Comparison of ENCODE assay signal across 8 cellular contexts in genomic region chr7:103344453-103345149, GRCh38. TPM values are rescaled to one million over a fixed set of nuclear protein-coding genes. Genes with fewer than 3 reads are reported as not detected.
DNase-seq lines count a peak whose midpoint lies in the region; ATAC-seq, FAIRE-seq and TF ChIP-seq lines count a peak whose summit lies in the region.

Gene DNAJC2 (minus strand): TSS chr7:103344767. CDS start chr7:103344622, 145 bp downstream.

- peaks cover 48% of the 10 kb centered on the region for H3K4me1 ChIP-seq in HepG2 (ENCODE audit: insufficient read depth, low read length)

- H3K4me3 ChIP-seq in HepG2 (replicated peaks in 1 of 3; ENCODE audit: insufficient read depth in 1 of 3, low read depth in 2 of 3, low read length in 3 of 3): peak within 1 kb of the TSS; percentile 75 to 92 (median 86)

- TF ChIP-seq EP300 in HepG2 (IDR thresholded peaks at IDR 0.05; ENCODE audit: low read depth in 2 of 2, low read length in 2 of 2) (peak in 1 of 2 experiments; percentile 51; a peak in 1 of 4 replicates), HepG2 (CRISPR knock-in tag; IDR thresholded peaks at IDR 0.05; ENCODE audit: borderline replicate concordance) (no peak; the same call in 1 of the 2 replicates)

- peak; percentile 84 to 91 for TF ChIP-seq POLR2A in HepG2 (IDR thresholded peaks at IDR 0.05; ENCODE audit: insufficient read depth in 1 of 2, low read depth in 2 of 2, low read length in 2 of 2)

- no peaks in the 10 kb centered on the region for H3K9me3 ChIP-seq in HepG2 (ENCODE audit: low read length)

- peaks cover 7% of the 10 kb centered on the region; the same call in 1 of the 2 replicates for H4K20me1 ChIP-seq in HepG2 (ENCODE audit: insufficient read depth, low read length)

- CTCF ChIA-PET in HepG2 (lab: Yijun Ruan, JAX; ENCODE audit: low intra/inter-chr PET ratio, low total read pairs): no interaction called here

- FAIRE-seq in HepG2 (lab: Jason Lieb, UNC): peak; percentile 72

- no peaks in the 10 kb centered on the region; a peak in 1 of 5 replicates for H3K27me3 ChIP-seq in HepG2 (ENCODE audit: control insufficient read depth in 1 of 2, insufficient read depth in 2 of 2, low read length in 2 of 2)

- H2AFZ ChIP-seq in HepG2 (ENCODE audit: low read length): peak within 1 kb of the TSS; percentile 100

- intact Hi-C loops in HepG2 (cut with micrococcal nuclease; ENCODE audit: unreplicated experiment): loop anchor here (2.0 to 5.0 kb wide), 3 partner anchors 43 to 62 kb away; partner anchors contain the start of gene PMPCB

- POLR2A ChIA-PET in HepG2 (lab: Yijun Ruan, JAX): interaction anchor here (1.5 kb wide), 1 partner anchor 61 kb away, joined by 6 read pairs; no protein-coding TSS in a partner anchor

- in situ Hi-C loops in HepG2 (cut with HindIII; ENCODE audit: extremely low pct_ligation_motif_present, low pct_unique_long_range_greater_than_20kb): loop anchor here (10.0 kb wide), 1 partner anchor 60 kb away; no protein-coding TSS in a partner anchor

- peaks cover 67% of the 10 kb centered on the region for H3K79me2 ChIP-seq in HepG2 (ENCODE audit: insufficient read depth, low read length)

- peak within 1 kb of the TSS; percentile 85 for H3K4me2 ChIP-seq in HepG2 (ENCODE audit: low read depth, low read length)

- no TSS peak for BruUV-seq in HepG2 (replicated peaks; lab: Mats Ljungman, UMichigan)

- peaks cover 2 to 22% of the 10 kb centered on the region in 2 experiments; a peak in 4 of 5 replicates for H3K36me3 ChIP-seq in HepG2 (replicated peaks in 1 of 2; ENCODE audit: control insufficient read depth in 1 of 2, insufficient read depth in 2 of 2, low read length in 2 of 2)

- DNase-seq in NCI-H69 (lab: John Stamatoyannopoulos, UW) (peak; percentile 98), dermis blood vessel endothelial cell (peak; percentile 94), HepG2 (ENCODE audit: low spot score) (peak; percentile 87)
- peak; percentile 63 to 85 for DNase-seq in activated CD4-positive, alpha-beta T cell treated with anti-CD3 and anti-CD28 coated beads, Interleukin-2, amount 50 U/mL, for 24 hours (ENCODE audit: low read depth in 1 of 2, low spot score in 1 of 2)
- peak; percentile 74 to 76 for DNase-seq in stimulated activated CD4-positive, alpha-beta T cell treated with anti-CD3 and anti-CD28 coated beads, Interleukin-2, amount 100 ng/mL, for 48 hours

- TF ChIP-seq RAD21 in HepG2 (CRISPR knock-in tag; IDR thresholded peaks at IDR 0.05): peak; percentile 37; the same call in 1 of the 2 replicates

- TF ChIP-seq CTCF in C4-2B (conservative IDR thresholded peaks at IDR 0.05): no peak
- no peak for TF ChIP-seq CTCF in HepG2 (CRISPR knock-in tag; IDR thresholded peaks at IDR 0.05)

- peak; percentile 73 for ATAC-seq in GM19351 (IDR thresholded peaks at IDR 0.05; ENCODE audit: unreplicated experiment)
- peak; percentile 69 for ATAC-seq in HG03521 (IDR thresholded peaks at IDR 0.05; ENCODE audit: unreplicated experiment)
- peak; percentile 92 for ATAC-seq in HepG2

- peak within 1 kb of the TSS; percentile 98 for H3K27ac ChIP-seq in C4-2B
- peak within 1 kb of the TSS; percentile 82 for H3K27ac ChIP-seq in HepG2 (ENCODE audit: extremely low read length, insufficient read depth, low read length)

- H3K9ac ChIP-seq in HepG2 (ENCODE audit: insufficient read depth, low read depth, low read length): peak within 1 kb of the TSS; percentile 92

- WGBS in HepG2 (ENCODE audit: low lambda C conversion rate): 9% methylated on average over 23 of the region's 43 CpGs

TF ChIP-seq in HepG2, 621 proteins besides CTCF, POLR2A, EP300 and RAD21 (continues in another document):
- TF ChIP-seq, protein P1, sequence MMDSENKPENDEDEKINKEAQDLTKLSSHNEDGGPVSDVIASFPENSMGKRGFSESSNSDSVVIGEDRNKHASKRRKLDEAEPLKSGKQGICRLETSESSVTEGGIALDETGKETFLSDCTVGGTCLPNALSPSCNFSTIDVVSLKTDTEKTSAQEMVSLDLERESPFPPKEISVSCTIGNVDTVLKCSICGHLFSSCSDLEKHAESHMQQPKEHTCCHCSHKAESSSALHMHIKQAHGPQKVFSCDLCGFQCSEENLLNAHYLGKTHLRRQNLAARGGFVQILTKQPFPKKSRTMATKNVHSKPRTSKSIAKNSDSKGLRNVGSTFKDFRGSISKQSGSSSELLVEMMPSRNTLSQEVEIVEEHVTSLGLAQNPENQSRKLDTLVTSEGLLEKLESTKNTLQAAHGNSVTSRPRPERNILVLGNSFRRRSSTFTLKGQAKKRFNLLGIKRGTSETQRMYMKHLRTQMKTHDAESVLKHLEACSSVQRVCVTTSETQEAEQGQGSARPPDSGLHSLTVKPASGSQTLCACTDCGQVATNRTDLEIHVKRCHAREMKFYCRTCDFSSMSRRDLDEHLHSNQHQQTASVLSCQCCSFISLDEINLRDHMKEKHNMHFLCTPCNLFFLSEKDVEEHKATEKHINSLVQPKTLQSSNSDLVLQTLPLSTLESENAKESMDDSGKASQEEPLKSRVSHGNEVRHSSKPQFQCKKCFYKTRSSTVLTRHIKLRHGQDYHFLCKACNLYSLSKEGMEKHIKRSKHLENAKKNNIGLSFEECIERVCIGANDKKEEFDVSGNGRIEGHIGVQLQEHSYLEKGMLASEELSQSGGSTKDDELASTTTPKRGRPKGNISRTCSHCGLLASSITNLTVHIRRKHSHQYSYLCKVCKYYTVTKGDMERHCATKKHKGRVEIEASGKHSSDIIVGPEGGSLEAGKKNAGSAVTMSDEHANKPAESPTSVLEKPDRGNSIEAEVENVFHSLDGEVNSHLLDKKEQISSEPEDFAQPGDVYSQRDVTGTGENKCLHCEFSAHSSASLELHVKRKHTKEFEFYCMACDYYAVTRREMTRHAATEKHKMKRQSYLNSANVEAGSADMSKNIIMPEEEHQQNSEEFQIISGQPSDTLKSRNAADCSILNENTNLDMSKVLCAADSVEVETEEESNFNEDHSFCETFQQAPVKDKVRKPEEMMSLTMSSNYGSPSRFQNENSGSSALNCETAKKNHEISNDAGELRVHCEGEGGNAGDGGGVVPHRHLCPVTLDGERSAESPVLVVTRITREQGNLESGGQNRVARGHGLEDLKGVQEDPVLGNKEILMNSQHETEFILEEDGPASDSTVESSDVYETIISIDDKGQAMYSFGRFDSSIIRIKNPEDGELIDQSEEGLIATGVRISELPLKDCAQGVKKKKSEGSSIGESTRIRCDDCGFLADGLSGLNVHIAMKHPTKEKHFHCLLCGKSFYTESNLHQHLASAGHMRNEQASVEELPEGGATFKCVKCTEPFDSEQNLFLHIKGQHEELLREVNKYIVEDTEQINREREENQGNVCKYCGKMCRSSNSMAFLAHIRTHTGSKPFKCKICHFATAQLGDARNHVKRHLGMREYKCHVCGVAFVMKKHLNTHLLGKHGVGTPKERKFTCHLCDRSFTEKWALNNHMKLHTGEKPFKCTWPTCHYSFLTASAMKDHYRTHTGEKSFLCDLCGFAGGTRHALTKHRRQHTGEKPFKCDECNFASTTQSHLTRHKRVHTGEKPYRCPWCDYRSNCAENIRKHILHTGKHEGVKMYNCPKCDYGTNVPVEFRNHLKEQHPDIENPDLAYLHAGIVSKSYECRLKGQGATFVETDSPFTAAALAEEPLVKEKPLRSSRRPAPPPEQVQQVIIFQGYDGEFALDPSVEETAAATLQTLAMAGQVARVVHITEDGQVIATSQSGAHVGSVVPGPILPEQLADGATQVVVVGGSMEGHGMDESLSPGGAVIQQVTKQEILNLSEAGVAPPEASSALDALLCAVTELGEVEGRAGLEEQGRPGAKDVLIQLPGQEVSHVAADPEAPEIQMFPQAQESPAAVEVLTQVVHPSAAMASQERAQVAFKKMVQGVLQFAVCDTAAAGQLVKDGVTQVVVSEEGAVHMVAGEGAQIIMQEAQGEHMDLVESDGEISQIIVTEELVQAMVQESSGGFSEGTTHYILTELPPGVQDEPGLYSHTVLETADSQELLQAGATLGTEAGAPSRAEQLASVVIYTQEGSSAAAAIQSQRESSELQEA (CRISPR knock-in tag; IDR thresholded peaks at IDR 0.05; ENCODE audit: not compliant biosample characterization): peak; percentile 58
- TF ChIP-seq, protein P2, sequence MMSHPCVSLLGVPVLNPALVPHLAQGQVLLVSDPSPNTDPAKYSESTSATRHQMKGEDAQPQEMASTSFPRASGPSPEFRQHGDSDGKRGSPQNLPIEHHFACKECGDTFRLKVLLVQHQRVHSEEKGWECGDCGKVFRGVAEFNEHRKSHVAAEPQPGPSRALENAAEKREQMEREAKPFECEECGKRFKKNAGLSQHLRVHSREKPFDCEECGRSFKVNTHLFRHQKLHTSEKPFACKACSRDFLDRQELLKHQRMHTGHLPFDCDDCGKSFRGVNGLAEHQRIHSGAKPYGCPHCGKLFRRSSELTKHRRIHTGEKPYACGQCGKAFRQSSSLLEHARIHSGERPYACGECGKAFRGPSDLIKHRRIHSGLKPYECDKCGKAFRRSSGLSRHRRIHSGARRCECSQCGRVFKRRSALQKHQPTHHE (CRISPR knock-in tag; IDR thresholded peaks at IDR 0.05; ENCODE audit: borderline replicate concordance): 0 out of 2 replicates have a peak, but pooled peaks have one; percentile 52
- TF ChIP-seq ZSCAN12 (CRISPR knock-in tag; IDR thresholded peaks at IDR 0.05): 0 out of 2 replicates have a peak, but pooled peaks have one; percentile 65

RNA-seq across cellular contexts. Expression of gene DNAJC2, which starts in this region (rescaled TPM):
- total RNA-seq in dermis blood vessel endothelial cell: 15.9 and 18.5 TPM in 2 replicates
- total RNA-seq in HepG2 (2016; rRNA removed; fragmentation: Illumina TruSeq; extraction: Trizol): 42.0 and 53.6 TPM in 2 replicates
- total RNA-seq in HepG2 (2016; cell fraction: cytosol; rRNA removed; fragmentation: Illumina TruSeq; extraction: Trizol; ENCODE audit: low read depth): 14.7 and 15.7 TPM in 2 replicates
- total RNA-seq in HepG2 (2016; cell fraction: insoluble cytoplasmic fraction; rRNA removed; fragmentation: Illumina TruSeq; extraction: Trizol): 39.8 and 50.1 TPM in 2 replicates
- 18.1 and 18.7 TPM in 2 replicates for total RNA-seq in HepG2 (2016; cell fraction: membrane; rRNA removed; fragmentation: Illumina TruSeq; extraction: Trizol)
- 41.0 and 44.1 TPM in 2 replicates for total RNA-seq in HepG2 (2016; cell fraction: nucleus; rRNA removed; fragmentation: Illumina TruSeq; extraction: Trizol)
- polyA plus RNA-seq in HepG2 (2011; rRNA removed): 14.7 and 19.6 TPM in 2 replicates
- 6.1 and 6.3 TPM in 2 replicates for polyA plus RNA-seq in HepG2 (2011; cell fraction: cytosol; rRNA removed)
- 35.1 and 47.5 TPM in 2 replicates for polyA plus RNA-seq in HepG2 (2011; cell fraction: nucleus; rRNA removed)
- polyA plus RNA-seq in HepG2 (2012): 19.1 and 25.9 TPM in 2 replicates
- polyA plus RNA-seq in HepG2 (2016; cell fraction: cytosol; fragmentation: Illumina TruSeq; extraction: Trizol; ENCODE audit: low read depth): 9.5 and 9.9 TPM in 2 replicates
- polyA plus RNA-seq in HepG2 (2016; cell fraction: insoluble cytoplasmic fraction; fragmentation: Illumina TruSeq; extraction: Trizol; ENCODE audit: low read depth): 69.1 and 73.1 TPM in 2 replicates
- polyA plus RNA-seq in HepG2 (2016; cell fraction: membrane; fragmentation: Illumina TruSeq; extraction: Trizol; ENCODE audit: low read depth): 13.0 and 14.9 TPM in 2 replicates
- polyA plus RNA-seq in HepG2 (2016; cell fraction: nucleus; fragmentation: Illumina TruSeq; extraction: Trizol; ENCODE audit: insufficient read depth, low read depth): 104 and 106 TPM in 2 replicates
- 5.8 and 6.9 TPM in 2 replicates for polyA minus RNA-seq in HepG2 (2011; rRNA and poly(A)+ RNA removed; ENCODE audit: low replicate concordance)
- polyA minus RNA-seq in HepG2 (2011; cell fraction: cytosol; rRNA and poly(A)+ RNA removed): 3.5 and 4.3 TPM in 2 replicates
- 37.7 and 43.9 TPM in 2 replicates for polyA minus RNA-seq in HepG2 (2011; cell fraction: nucleus; rRNA and poly(A)+ RNA removed)

Comparison
In these comparisons a context has a peak if more than half of its experiments do, and no peak if none do; other contexts are left out.
1. Peak in every context shown above with its lines: DNase-seq, ATAC-seq, H3K4me3 ChIP-seq and H3K27ac ChIP-seq.